Comparison of ENCODE assay signal across 11 cellular contexts in the genomic region with DNA sequence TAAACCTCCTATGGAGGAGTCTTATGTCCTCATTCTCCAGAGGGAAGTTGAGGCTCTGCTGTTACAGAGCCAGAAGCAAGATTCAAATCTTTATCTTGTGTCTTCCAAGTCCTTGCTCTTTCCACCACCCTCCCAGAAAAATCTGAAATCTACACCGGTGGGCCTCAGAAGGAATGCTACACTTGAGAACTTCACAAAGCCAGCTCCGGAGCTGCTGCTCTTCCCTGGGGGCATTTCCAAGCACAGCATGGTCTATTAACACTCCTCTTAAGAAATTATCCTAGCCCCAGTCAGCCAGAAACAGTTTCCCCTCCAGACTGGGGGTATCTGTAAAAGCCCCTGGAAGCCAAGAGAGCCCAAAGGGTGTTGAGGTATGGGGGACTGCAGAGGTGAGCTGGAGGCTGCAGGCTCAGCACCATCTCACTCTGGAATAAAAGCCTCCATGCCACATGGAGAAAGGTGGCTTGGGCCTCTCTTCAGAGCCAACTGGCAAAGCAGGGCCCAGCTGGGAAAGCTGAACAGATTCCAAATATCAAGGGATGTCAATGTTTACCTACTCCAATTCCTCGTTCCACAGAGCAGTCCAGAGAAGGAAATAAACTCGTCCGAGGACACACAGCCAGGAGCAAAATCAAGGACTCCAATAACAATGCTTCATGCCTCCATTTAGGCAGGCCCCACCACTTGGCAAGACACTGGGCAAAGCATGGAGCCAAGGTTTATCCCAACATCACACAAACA. TPM values are rescaled to one million over a fixed set of nuclear protein-coding genes. Genes with fewer than 3 reads are reported as not detected.
DNase-seq lines count a peak whose midpoint lies in the region; ATAC-seq and TF ChIP-seq lines count a peak whose summit lies in the region.
"Had no signal": no experiment of that assay in that cellular context is flagged by ENCODE, and none has a peak within 500 bp of the region (broad histone marks: within the 10 kb centered on the region; RNA-seq: fewer than 3 reads in every experiment).

No MANE protein-coding gene starts in this region.

- no peak overlapping the region for H3K4me3 ChIP-seq in suprapubic skin
- H3K4me3 ChIP-seq: A549 had no signal

- WGBS in suprapubic skin: 19% methylated on average over 5 of the region's 5 CpGs

- TF ChIP-seq EP300 in suprapubic skin (IDR thresholded peaks at IDR 0.05): no peak

- DNase-seq in NCI-H2171 treated with DMSO at 0.1 percent for 48 hours (lab: John Stamatoyannopoulos, UW) (peak; percentile 30), NCI-H2171 (lab: John Stamatoyannopoulos, UW) (no peak), left kidney (ENCODE audit: low read depth, low spot score) (peak; percentile 68), suprapubic skin (ENCODE audit: low spot score in 2 of 2) (no peak), RPMI8226 (no peak), sciatic nerve (ENCODE audit: low spot score) (no peak), SIG-M5 (lab: John Stamatoyannopoulos, UW) (no peak)
- no peak for DNase-seq in activated CD8-positive, alpha-beta T cell treated with anti-CD3 and anti-CD28 coated beads, Interleukin-2, amount 10 ng/mL, durations not matched to agents 7 days and 5 days
- DNase-seq: erythroblast, midbrain had no signal

- H3K36me3 Mint-ChIP-seq in activated CD8-positive, alpha-beta T cell treated with anti-CD3 and anti-CD28 coated beads, Interleukin-2, amount 10 ng/mL, durations not matched to agents 7 days and 5 days (ENCODE audit: low read depth): peaks cover 41% of the 10 kb centered on the region

- POLR2A ChIA-PET in activated CD8-positive, alpha-beta T cell treated with anti-CD3 and anti-CD28 coated beads, Interleukin-2, amount 10 ng/mL, durations not matched to agents 7 days and 5 days (lab: Charles Lee): interaction anchor here (1.0 to 2.7 kb wide), 6 partner anchors 9 to 21 kb away, joined by 3 to 11 read pairs (median 4); a partner anchor contains a TSS

- H3K27me3 Mint-ChIP-seq in activated CD8-positive, alpha-beta T cell treated with anti-CD3 and anti-CD28 coated beads, Interleukin-2, amount 10 ng/mL, durations not matched to agents 7 days and 5 days (ENCODE audit: low read depth): no peaks in the 10 kb centered on the region

- no peak overlapping the region for H3K4me3 Mint-ChIP-seq in activated CD8-positive, alpha-beta T cell treated with anti-CD3 and anti-CD28 coated beads, Interleukin-2, amount 10 ng/mL, durations not matched to agents 7 days and 5 days

- H3K36me3 ChIP-seq in suprapubic skin: no peaks in the 10 kb centered on the region

- no peaks in the 10 kb centered on the region for H3K9me3 ChIP-seq in suprapubic skin
- H3K9me3 ChIP-seq: A549 had no signal

- H3K4me1 Mint-ChIP-seq in activated CD8-positive, alpha-beta T cell treated with anti-CD3 and anti-CD28 coated beads, Interleukin-2, amount 10 ng/mL, durations not matched to agents 7 days and 5 days (ENCODE audit: low read depth): peaks cover 99% of the 10 kb centered on the region

- intact Hi-C loops in sciatic nerve (cut with DNase I): no loop called here

- TF ChIP-seq CTCF in suprapubic skin (IDR thresholded peaks at IDR 0.05): no peak

- CTCF ChIA-PET in activated CD8-positive, alpha-beta T cell treated with anti-CD3 and anti-CD28 coated beads, Interleukin-2, amount 10 ng/mL, durations not matched to agents 7 days and 5 days (lab: Charles Lee): interaction anchor here (0.8 to 12.8 kb wide), 7 partner anchors 7 to 36 kb away, joined by 3 to 186 read pairs (median 6); a partner anchor contains a TSS

- no peaks in the 10 kb centered on the region for H3K9me3 Mint-ChIP-seq in activated CD8-positive, alpha-beta T cell treated with anti-CD3 and anti-CD28 coated beads, Interleukin-2, amount 10 ng/mL, durations not matched to agents 7 days and 5 days (ENCODE audit: insufficient read depth)

- no peak for ATAC-seq in activated CD8-positive, alpha-beta T cell treated with anti-CD3 and anti-CD28 coated beads, Interleukin-2, amount 10 ng/mL, durations not matched to agents 7 days and 5 days
- no peak for ATAC-seq in sciatic nerve
- ATAC-seq: A549 had no signal

- no peak for TF ChIP-seq POLR2A in suprapubic skin (IDR thresholded peaks at IDR 0.05)

- H3K27ac Mint-ChIP-seq in activated CD8-positive, alpha-beta T cell treated with anti-CD3 and anti-CD28 coated beads, Interleukin-2, amount 10 ng/mL, durations not matched to agents 7 days and 5 days: peak overlapping the region; percentile 90

- no peaks in the 10 kb centered on the region for H3K27me3 ChIP-seq in suprapubic skin

- peaks cover 100% of the 10 kb centered on the region for H3K4me1 ChIP-seq in suprapubic skin

- peak overlapping the region; percentile 100 for H3K27ac ChIP-seq in suprapubic skin

RNA-seq across cellular contexts. Expression of a gene that starts 36.1 kb away (rescaled TPM):
- 10 to 100 TPM; 24.4 to 25.6 TPM for total RNA-seq in activated CD8-positive, alpha-beta T cell treated with anti-CD3 and anti-CD28 coated beads, Interleukin-2, amount 10 ng/mL, durations not matched to agents 7 days and 5 days
- total RNA-seq in suprapubic skin (1 to 10 TPM; 5.2 to 9.8 (median 6.4) TPM), sciatic nerve (46.1 TPM)

Comparison
In these comparisons a context has a peak if more than half of its experiments do, and no peak if none do; other contexts are left out.
1. DNase-seq: peak in NCI-H2171 treated with DMSO at 0.1 percent for 48 hours (single experiment) and left kidney (single experiment); none in NCI-H2171 (single experiment), activated CD8-positive, alpha-beta T cell treated with anti-CD3 and anti-CD28 coated beads, Interleukin-2, amount 10 ng/mL, durations not matched to agents 7 days and 5 days (single experiment), suprapubic skin (0 of 2), RPMI8226 (single experiment), sciatic nerve (single experiment) and SIG-M5 (single experiment).